In the genomic region with DNA sequence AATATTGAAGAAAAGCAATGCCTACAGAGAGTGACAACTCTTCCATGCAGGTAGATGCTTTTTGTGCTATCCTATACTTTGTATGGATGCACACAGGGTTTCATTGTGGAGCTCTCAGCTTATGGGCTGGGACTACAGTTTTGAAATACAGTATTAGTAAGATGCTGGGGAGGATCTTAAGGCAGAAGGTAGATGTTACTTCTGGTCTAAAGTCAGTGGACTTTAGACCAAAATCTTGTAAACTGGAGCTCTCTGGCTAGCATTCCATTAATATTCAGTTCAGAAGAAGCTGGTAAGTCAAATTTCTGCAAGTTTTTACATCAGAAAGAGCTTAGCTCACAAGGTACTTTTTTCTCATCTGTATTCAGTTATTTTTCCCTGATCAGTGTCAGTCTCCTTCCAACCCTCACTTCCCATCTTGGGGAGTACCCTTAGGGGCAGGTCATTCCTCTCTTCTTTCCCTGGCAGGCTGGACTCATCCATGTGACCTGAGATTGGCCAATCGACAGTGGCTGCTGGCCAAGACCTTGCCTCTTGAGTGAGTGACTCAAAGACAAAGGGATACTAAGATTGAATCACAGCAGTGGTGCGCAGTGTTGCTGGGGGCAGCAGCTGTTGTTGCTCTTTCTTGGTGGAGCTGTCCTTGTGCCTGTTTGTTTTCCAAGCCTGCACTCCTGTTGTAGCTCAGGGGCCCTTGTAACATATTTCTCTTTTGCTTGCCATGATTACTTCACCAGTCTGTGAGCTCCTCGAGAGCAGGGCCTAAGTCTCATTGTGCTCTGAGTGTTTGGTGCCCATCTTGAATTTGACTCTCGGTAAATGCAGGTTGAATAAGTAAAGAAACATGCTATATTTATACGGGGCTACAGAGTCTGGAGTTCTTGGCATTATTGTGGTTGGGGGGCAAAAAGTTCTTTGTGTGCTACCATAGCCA, we compare ENCODE assay signal across 9 cellular contexts. TPM values are rescaled to one million over a fixed set of nuclear protein-coding genes. Genes with fewer than 3 reads are reported as not detected.
DNase-seq lines count a peak whose midpoint lies in the region; ATAC-seq and TF ChIP-seq lines count a peak whose summit lies in the region.
"Had no signal": no experiment of that assay in that cellular context is flagged by ENCODE, and none has a peak within 500 bp of the region (broad histone marks: within the 10 kb centered on the region; RNA-seq: fewer than 3 reads in every experiment).

No MANE protein-coding gene starts in this region.

- peaks cover 6% of the 10 kb centered on the region for H3K36me3 Mint-ChIP-seq in brain

- peak overlapping the region; percentile 37 for H3K9ac ChIP-seq in SK-N-SH
- H3K9ac ChIP-seq in iPS-18a (ENCODE audit: low read length): peak overlapping the region; percentile 25

- H3K4me3 Mint-ChIP-seq in brain: peak overlapping the region; percentile 5 to 67 (median 24)

- H3K4me1 ChIP-seq in SK-N-SH (ENCODE audit: control insufficient read depth in 1 of 2, insufficient read depth in 2 of 2, low read depth in 1 of 2, low read length in 1 of 2) (peaks cover 9 to 17% of the 10 kb centered on the region in 2 experiments; a peak in 3 of 4 replicates), iPS-18a (ENCODE audit: control insufficient read depth, low read depth, low read length) (peaks cover 28% of the 10 kb centered on the region)

- H3K9me3 Mint-ChIP-seq in brain: peaks cover 0 to 9% (median 4%) of the 10 kb centered on the region in 5 experiments

- no peak for TF ChIP-seq EP300 in SK-N-SH (IDR thresholded peaks at IDR 0.05; ENCODE audit: borderline replicate concordance in 1 of 2, low read depth in 1 of 2, low read length in 1 of 2)

- peak overlapping the region; percentile 65 for H2AFZ ChIP-seq in SK-N-SH (ENCODE audit: low read depth)

- POLR2A ChIA-PET in SK-N-SH (lab: Yijun Ruan, JAX): interaction anchor here (2.0 kb wide), 1 partner anchor 27 kb away, joined by 7 read pairs; the partner anchor contains the start of gene RBM39

- H3K9me2 ChIP-seq in SK-N-SH: no peaks in the 10 kb centered on the region

- H3K4me2 ChIP-seq in SK-N-SH: no peak overlapping the region

- H3K9me3 ChIP-seq in SK-N-SH (no peaks in the 10 kb centered on the region; the same call in 1 of the 2 replicates), iPS-18a (ENCODE audit: control insufficient read depth, low read depth, low read length) (no peaks in the 10 kb centered on the region)

- peaks cover 19% of the 10 kb centered on the region for H3K79me2 ChIP-seq in SK-N-SH (ENCODE audit: insufficient read depth)

- H3K36me3 ChIP-seq in SK-N-SH (replicated peaks in 1 of 2; ENCODE audit: control insufficient read depth in 1 of 2, insufficient read depth in 2 of 2, low read length in 1 of 2) (no peaks in the 10 kb centered on the region), iPS-18a (ENCODE audit: control insufficient read depth, low read depth, low read length) (no peaks in the 10 kb centered on the region)

- H3K4me3 ChIP-seq in SK-N-SH (ENCODE audit: low read depth in 2 of 2, low read length in 1 of 2) (no peak overlapping the region), iPS-18a (ENCODE audit: low read length) (no peak overlapping the region), retinal pigment epithelial cell (ENCODE audit: low read length) (no peak overlapping the region)

- ATAC-seq in HG03354 (IDR thresholded peaks at IDR 0.05; ENCODE audit: poor library complexity, severe bottlenecking, unreplicated experiment): no peak

- H3K27ac Mint-ChIP-seq in brain: peak overlapping the region; percentile 80 to 98 (median 97)

- no peaks in the 10 kb centered on the region for H3K27me3 ChIP-seq in SK-N-SH (ENCODE audit: insufficient read depth)
- H3K27me3 ChIP-seq in iPS-18a (ENCODE audit: control insufficient read depth, insufficient read depth, low read length): peaks cover 11% of the 10 kb centered on the region

- in situ Hi-C loops in KBM-7 (cut with MboI; ENCODE audit: low pct_unique_long_range_greater_than_20kb, low sequenced_read_pairs): no loop called here

- WGBS in SK-N-SH (ENCODE audit: low lambda C conversion rate): 52% methylated on average over 5 of the region's 5 CpGs

- no peak for TF ChIP-seq RAD21 in SK-N-SH (IDR thresholded peaks at IDR 0.05; ENCODE audit: low read length)

- TF ChIP-seq CTCF in SK-N-SH (IDR thresholded peaks at IDR 0.05): no peak
- TF ChIP-seq CTCF in brain (conservative IDR thresholded peaks at IDR 0.05): no peak
- TF ChIP-seq CTCF in retinal pigment epithelial cell (conservative IDR thresholded peaks at IDR 0.05; ENCODE audit: low read depth, low read length): no peak

- H3K27me3 Mint-ChIP-seq in brain: peaks cover 8% of the 10 kb centered on the region

- CTCF ChIA-PET in SK-N-SH (lab: Yijun Ruan, JAX): interaction anchor here (0.9 to 1.1 kb wide), 2 partner anchors 12 to 185 kb away, joined by 3 read pairs; partner anchors contain the start of gene SCAND1

- peak overlapping the region; percentile 16 to 84 for H3K27ac ChIP-seq in SK-N-SH (ENCODE audit: low read depth in 2 of 2, low read length in 1 of 2)
- peak overlapping the region; percentile 52 for H3K27ac ChIP-seq in iPS-18a (ENCODE audit: low read length)
- H3K27ac ChIP-seq: VCaP had no signal

- peaks cover 19% of the 10 kb centered on the region for H3F3A ChIP-seq in SK-N-SH (replicated peaks; ENCODE audit: insufficient read depth)

- H3K4me1 Mint-ChIP-seq in brain: peaks cover 45% of the 10 kb centered on the region

- DNase-seq in DMS 273 (lab: John Stamatoyannopoulos, UW; ENCODE audit: unreplicated experiment): peak; percentile 98
- DNase-seq in KBM-7: peak; percentile 45
- DNase-seq in SK-N-SH: peak; percentile 34
- peak; percentile 74 for DNase-seq in retinal pigment epithelial cell (ENCODE audit: low read depth)
- DNase-seq in NCI-H1048 (lab: John Stamatoyannopoulos, UW): no peak

- no peaks in the 10 kb centered on the region for H4K20me1 ChIP-seq in SK-N-SH (ENCODE audit: insufficient read depth)

TF ChIP-seq in SK-N-SH, 30 proteins besides CTCF, POLR2A, EP300 and RAD21 (continues in another document):
- TF ChIP-seq, protein P1, sequence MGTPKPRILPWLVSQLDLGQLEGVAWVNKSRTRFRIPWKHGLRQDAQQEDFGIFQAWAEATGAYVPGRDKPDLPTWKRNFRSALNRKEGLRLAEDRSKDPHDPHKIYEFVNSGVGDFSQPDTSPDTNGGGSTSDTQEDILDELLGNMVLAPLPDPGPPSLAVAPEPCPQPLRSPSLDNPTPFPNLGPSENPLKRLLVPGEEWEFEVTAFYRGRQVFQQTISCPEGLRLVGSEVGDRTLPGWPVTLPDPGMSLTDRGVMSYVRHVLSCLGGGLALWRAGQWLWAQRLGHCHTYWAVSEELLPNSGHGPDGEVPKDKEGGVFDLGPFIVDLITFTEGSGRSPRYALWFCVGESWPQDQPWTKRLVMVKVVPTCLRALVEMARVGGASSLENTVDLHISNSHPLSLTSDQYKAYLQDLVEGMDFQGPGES (IDR thresholded peaks at IDR 0.05; ENCODE audit: low read depth, low read length): no peak
- TF ChIP-seq, protein P2, sequence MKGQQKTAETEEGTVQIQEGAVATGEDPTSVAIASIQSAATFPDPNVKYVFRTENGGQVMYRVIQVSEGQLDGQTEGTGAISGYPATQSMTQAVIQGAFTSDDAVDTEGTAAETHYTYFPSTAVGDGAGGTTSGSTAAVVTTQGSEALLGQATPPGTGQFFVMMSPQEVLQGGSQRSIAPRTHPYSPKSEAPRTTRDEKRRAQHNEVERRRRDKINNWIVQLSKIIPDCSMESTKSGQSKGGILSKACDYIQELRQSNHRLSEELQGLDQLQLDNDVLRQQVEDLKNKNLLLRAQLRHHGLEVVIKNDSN (IDR thresholded peaks at IDR 0.05; ENCODE audit: borderline replicate concordance, low read depth): peak; percentile 87
- TF ChIP-seq, protein P3, sequence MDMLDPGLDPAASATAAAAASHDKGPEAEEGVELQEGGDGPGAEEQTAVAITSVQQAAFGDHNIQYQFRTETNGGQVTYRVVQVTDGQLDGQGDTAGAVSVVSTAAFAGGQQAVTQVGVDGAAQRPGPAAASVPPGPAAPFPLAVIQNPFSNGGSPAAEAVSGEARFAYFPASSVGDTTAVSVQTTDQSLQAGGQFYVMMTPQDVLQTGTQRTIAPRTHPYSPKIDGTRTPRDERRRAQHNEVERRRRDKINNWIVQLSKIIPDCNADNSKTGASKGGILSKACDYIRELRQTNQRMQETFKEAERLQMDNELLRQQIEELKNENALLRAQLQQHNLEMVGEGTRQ (IDR thresholded peaks at IDR 0.05; ENCODE audit: borderline replicate concordance, low read depth, low read length): no peak
- TF ChIP-seq MAX (IDR thresholded peaks at IDR 0.05; ENCODE audit: low read depth) (peak; percentile 65; the same call in 1 of the 2 replicates), SIN3A (IDR thresholded peaks at IDR 0.05; ENCODE audit: borderline replicate concordance, low read depth, low read length) (no peak), NFIC (IDR thresholded peaks at IDR 0.05; ENCODE audit: borderline replicate concordance) (peak; percentile 32; the same call in 1 of the 2 replicates), POLR2AphosphoS5 (IDR thresholded peaks at IDR 0.05; ENCODE audit: low read depth, low read length) (peak; percentile 93), FOXM1 (IDR thresholded peaks at IDR 0.05; ENCODE audit: low read depth) (no peak), TCF12 (IDR thresholded peaks at IDR 0.05) (peak; percentile 38; the same call in 1 of the 2 replicates), TAF1 (IDR thresholded peaks at IDR 0.05; ENCODE audit: borderline replicate concordance, low read depth, low read length) (peak; percentile 68), SMC3 (IDR thresholded peaks at IDR 0.05; ENCODE audit: low read depth, low read length) (no peak), RXRA (IDR thresholded peaks at IDR 0.05; ENCODE audit: borderline replicate concordance, low read depth) (no peak), NRF1 (IDR thresholded peaks at IDR 0.05; ENCODE audit: low read depth, low read length) (no peak)

RNA-seq across cellular contexts. Expression of gene PHF20, which starts 2.8 kb away (rescaled TPM):
- polyA plus RNA-seq in SK-N-SH (2012; rRNA removed) (23.8 and 24.9 TPM in 2 replicates), brain (ENCODE audit: insufficient read depth, low read depth, low replicate concordance) (34.9 TPM)
- polyA plus RNA-seq in SK-N-SH (2012; cell fraction: cytosol; rRNA removed): 26.8 and 37.3 TPM in 2 replicates
- 20.1 and 21.0 TPM in 2 replicates for polyA plus RNA-seq in SK-N-SH (2012; cell fraction: nucleus; rRNA removed)

RNA-seq across cellular contexts. Expression of gene RBM39, which starts 26.9 kb away (rescaled TPM):
- polyA plus RNA-seq in SK-N-SH (2012; rRNA removed) (68.4 and 98.4 TPM in 2 replicates), brain (ENCODE audit: insufficient read depth, low read depth, low replicate concordance) (105 TPM)
- polyA plus RNA-seq in SK-N-SH (2012; cell fraction: cytosol; rRNA removed): 48.8 and 64.8 TPM in 2 replicates
- polyA plus RNA-seq in SK-N-SH (2012; cell fraction: nucleus; rRNA removed): 244 and 457 TPM in 2 replicates
